In genomic region chr12:55072093-55072492, GRCh38 we compare ENCODE assay signal across 9 cellular contexts. TPM values are rescaled to one million over a fixed set of nuclear protein-coding genes. Genes with fewer than 3 reads are reported as not detected.
DNase-seq lines count a peak whose midpoint lies in the region; ATAC-seq and TF ChIP-seq lines count a peak whose summit lies in the region.
"Had no signal": no experiment of that assay in that cellular context is flagged by ENCODE, and none has a peak within 500 bp of the region (broad histone marks: within the 10 kb centered on the region; RNA-seq: fewer than 3 reads in every experiment).

No MANE protein-coding gene starts in this region.

- H3K4me1 Mint-ChIP-seq in activated CD4-positive, alpha-beta T cell treated with anti-CD3 and anti-CD28 coated beads, Interleukin-2, amount 10 ng/mL, durations not matched to agents 24 days and 14 days = peaks cover 5% of the 10 kb centered on the region
- H3K4me1 Mint-ChIP-seq in naive thymus-derived CD8-positive, alpha-beta T cell = peaks cover 8 to 12% (median 11%) of the 10 kb centered on the region in 4 donors

- TF ChIP-seq CTCF in thyroid gland (IDR thresholded peaks at IDR 0.05) = peak in 1 of 6 experiments; percentile 16

- POLR2A ChIA-PET in naive thymus-derived CD8-positive, alpha-beta T cell (lab: Charles Lee) = interaction anchor here (0.7 to 2.5 kb wide), 13 partner anchors 69 to 328 kb away, joined by 3 to 44 read pairs (median 4); partner anchors contain the start of genes MUCL1 and TESPA1

- ATAC-seq in naive thymus-derived CD8-positive, alpha-beta T cell = peak; percentile 90 to 91
- no peak for ATAC-seq in GM19035 (IDR thresholded peaks at IDR 0.05; ENCODE audit: unreplicated experiment)

- H3K4me3 ChIP-seq in H7 (ENCODE audit: insufficient read depth, low read depth, low read length) = no peak overlapping the region
- no peak overlapping the region for H3K4me3 ChIP-seq in thyroid gland (replicated peaks in 1 of 3)

- H3K27ac ChIP-seq in thyroid gland = no peak overlapping the region

- H3K4me1 ChIP-seq in thyroid gland = no peaks in the 10 kb centered on the region

- no peaks in the 10 kb centered on the region for H3K36me3 ChIP-seq in H7 (replicated peaks; ENCODE audit: control insufficient read depth, insufficient read depth, low read length)
- no peaks in the 10 kb centered on the region for H3K36me3 ChIP-seq in thyroid gland

- intact Hi-C loops in activated CD4-positive, alpha-beta T cell treated with anti-CD3 and anti-CD28 coated beads, Interleukin-2, amount 10 ng/mL, durations not matched to agents 24 days and 14 days (cut with micrococcal nuclease) = loop anchor here (1.0 to 5.0 kb wide), 3 partner anchors 79 to 415 kb away; partner anchors contain the start of gene MUCL1
- intact Hi-C loops in thyroid gland (cut with DNase I) = loop anchor here (5.0 kb wide), 1 partner anchor 80 kb away; no protein-coding TSS in a partner anchor

- no peaks in the 10 kb centered on the region for H3K27me3 ChIP-seq in H7 (ENCODE audit: control insufficient read depth, insufficient read depth, low read length)
- no peaks in the 10 kb centered on the region for H3K27me3 ChIP-seq in thyroid gland

- no peaks in the 10 kb centered on the region for H3K36me3 Mint-ChIP-seq in activated CD4-positive, alpha-beta T cell treated with anti-CD3 and anti-CD28 coated beads, Interleukin-2, amount 10 ng/mL, durations not matched to agents 24 days and 14 days (ENCODE audit: low read depth)
- no peaks in the 10 kb centered on the region for H3K36me3 Mint-ChIP-seq in naive thymus-derived CD8-positive, alpha-beta T cell

- no peaks in the 10 kb centered on the region for H3K9me3 ChIP-seq in thyroid gland

- no peak overlapping the region for H3K27ac Mint-ChIP-seq in activated CD4-positive, alpha-beta T cell treated with anti-CD3 and anti-CD28 coated beads, Interleukin-2, amount 10 ng/mL, durations not matched to agents 24 days and 14 days
- peak overlapping the region in 4 of 10 donors; percentile 20 to 71 (median 52) for H3K27ac Mint-ChIP-seq in naive thymus-derived CD8-positive, alpha-beta T cell

- H3K9me3 Mint-ChIP-seq in activated CD4-positive, alpha-beta T cell treated with anti-CD3 and anti-CD28 coated beads, Interleukin-2, amount 10 ng/mL, durations not matched to agents 24 days and 14 days = no peaks in the 10 kb centered on the region
- H3K9me3 Mint-ChIP-seq in naive thymus-derived CD8-positive, alpha-beta T cell = no peaks in the 10 kb centered on the region

- H3K27me3 Mint-ChIP-seq in activated CD4-positive, alpha-beta T cell treated with anti-CD3 and anti-CD28 coated beads, Interleukin-2, amount 10 ng/mL, durations not matched to agents 24 days and 14 days = peaks cover 26% of the 10 kb centered on the region
- H3K27me3 Mint-ChIP-seq in naive thymus-derived CD8-positive, alpha-beta T cell = peaks cover 8 to 25% (median 17%) of the 10 kb centered on the region in 5 donors

- DNase-seq in DMS153 (lab: John Stamatoyannopoulos, UW) (peak; percentile 56), H7 (peak; percentile 18), NCI-H2171 treated with DMSO at 0.1 percent for 48 hours (lab: John Stamatoyannopoulos, UW) (peak; percentile 81), thyroid gland (peak; percentile 17 to 25)
- DNase-seq in activated CD4-positive, alpha-beta T cell treated with anti-CD3 and anti-CD28 coated beads, Interleukin-2, amount 10 ng/mL, durations not matched to agents 24 days and 14 days = peak; percentile 93
- DNase-seq in effector CD4-positive, alpha-beta T cell = peak; percentile 66
- DNase-seq in naive thymus-derived CD8-positive, alpha-beta T cell = peak; percentile 64 to 90 (median 78)

- no peak overlapping the region for H3K4me3 Mint-ChIP-seq in activated CD4-positive, alpha-beta T cell treated with anti-CD3 and anti-CD28 coated beads, Interleukin-2, amount 10 ng/mL, durations not matched to agents 24 days and 14 days
- H3K4me3 Mint-ChIP-seq in naive thymus-derived CD8-positive, alpha-beta T cell = no peak overlapping the region

- no peak for TF ChIP-seq POLR2A in thyroid gland (IDR thresholded peaks at IDR 0.05)

- WGBS in thyroid gland, 2 donors = 41 to 57% methylated on average over 3 of the region's 3 CpGs

RNA-seq across cellular contexts. Expression of gene NEUROD4, which starts 52.3 kb away (rescaled TPM):
- total RNA-seq in H7 (2014; rRNA removed; shearing (Covaris generic)) = not detected in 2 replicates
- not detected in 2 replicates for total RNA-seq in activated CD4-positive, alpha-beta T cell treated with anti-CD3 and anti-CD28 coated beads, Interleukin-2, amount 10 ng/mL, durations not matched to agents 24 days and 14 days
- total RNA-seq in naive thymus-derived CD8-positive, alpha-beta T cell = not detected
- not detected for polyA plus RNA-seq in naive thymus-derived CD8-positive, alpha-beta T cell
- total RNA-seq in thyroid gland = not detected
- polyA plus RNA-seq: urinary bladder had no signal

RNA-seq across cellular contexts. Expression of gene OR9K2, which starts 54.1 kb away (rescaled TPM):
- not detected in 2 replicates for total RNA-seq in H7 (2014; rRNA removed; shearing (Covaris generic))
- not detected in 2 replicates for total RNA-seq in activated CD4-positive, alpha-beta T cell treated with anti-CD3 and anti-CD28 coated beads, Interleukin-2, amount 10 ng/mL, durations not matched to agents 24 days and 14 days
- not detected for total RNA-seq in naive thymus-derived CD8-positive, alpha-beta T cell
- not detected for polyA plus RNA-seq in naive thymus-derived CD8-positive, alpha-beta T cell
- not detected for total RNA-seq in thyroid gland
- total RNA-seq: urinary bladder had no signal
- polyA plus RNA-seq: urinary bladder had no signal

Comparison
In these comparisons a context has a peak if more than half of its experiments do, and no peak if none do; other contexts are left out.
1. DNase-seq: peak in every context shown above with its lines; median percentile 93 in activated CD4-positive, alpha-beta T cell treated with anti-CD3 and anti-CD28 coated beads, Interleukin-2, amount 10 ng/mL, durations not matched to agents 24 days and 14 days; 81 in NCI-H2171 treated with DMSO at 0.1 percent for 48 hours; 78 in naive thymus-derived CD8-positive, alpha-beta T cell; 66 in effector CD4-positive, alpha-beta T cell; 56 in DMS153; 21 in thyroid gland; 18 in H7.